Comparison of ENCODE assay signal across 30 cellular contexts in genomic region chr12:48016373-48017020, GRCh38. TPM values are rescaled to one million over a fixed set of nuclear protein-coding genes. Genes with fewer than 3 reads are reported as not detected.
"Had no signal": no experiment of that assay in that cellular context is flagged by ENCODE, and none has a peak within 500 bp of the region (broad histone marks: within the 10 kb centered on the region; RNA-seq: fewer than 3 reads in every experiment).

No MANE protein-coding gene starts in this region.

- H2AFZ ChIP-seq: parathyroid adenoma had no signal

- H3K4me3 ChIP-seq: colonic mucosa, esophagus squamous epithelium, heart right ventricle, lower lobe of right lung, smooth muscle cell, suprapubic skin, transverse colon, upper lobe of right lung, uterus had no signal

- H3K27me3 ChIP-seq: colonic mucosa, uterus had no signal

- FAIRE-seq: islet of Langerhans had no signal

- H3K9me3 ChIP-seq: colonic mucosa, esophagus squamous epithelium, heart right ventricle, lower lobe of right lung, suprapubic skin, transverse colon, upper lobe of right lung, uterus had no signal

- H3K27ac ChIP-seq: colonic mucosa, esophagus squamous epithelium, heart right ventricle, lower lobe of right lung, parathyroid adenoma, suprapubic skin, transverse colon, upper lobe of right lung, uterus had no signal

- H3K4me3 Mint-ChIP-seq: dendritic cell treated with granulocyte-macrophage colony-stimulating factor and Interleukin-4, amounts not matched to agents 40 ng/mL and 50 ng/mL, for 4 days; memory B cell; natural killer cell; stimulated activated naive CD8-positive, alpha-beta T cell treated with anti-CD3 and anti-CD28 coated beads, Interleukin-15, amount 100 ng/mL, for 72 hours had no signal

- ATAC-seq: heart right ventricle; left ventricle myocardium superior; lower lobe of right lung; natural killer cell; sciatic nerve; stimulated activated naive CD8-positive, alpha-beta T cell treated with anti-CD3 and anti-CD28 coated beads, Interleukin-15, amount 100 ng/mL, for 72 hours; upper lobe of right lung had no signal

- H3K4me2 ChIP-seq: smooth muscle cell had no signal

- H3K36me3 ChIP-seq: colonic mucosa, esophagus squamous epithelium, heart right ventricle, lower lobe of right lung, suprapubic skin, transverse colon, upper lobe of right lung, uterus had no signal

- H3K79me2 ChIP-seq: parathyroid adenoma had no signal

- H3K36me3 Mint-ChIP-seq: memory B cell, natural killer cell had no signal

- DNase-seq: colonic mucosa; effector memory CD4-positive, alpha-beta T cell; erythroblast; esophagus squamous epithelium; foreskin melanocyte; glutamatergic neuron; heart right ventricle; hippocampal formation; left colon; left ventricle myocardium superior; lower lobe of right lung; natural killer cell; stimulated activated CD4-positive, alpha-beta T cell treated with anti-CD3 and anti-CD28 coated beads, Interleukin-12 subunit alpha, Interleukin-12 subunit beta, amount 100 ng/mL, for 4 hours; stimulated activated CD4-positive, alpha-beta T cell treated with anti-CD3 and anti-CD28 coated beads, Interleukin-1b, Interleukin-23, amount 100 ng/mL, for 48 hours; stimulated activated CD4-positive, alpha-beta T cell treated with anti-CD3 and anti-CD28 coated beads, Interleukin-4, amount 100 ng/mL, for 1 hour; stimulated activated CD8-positive, alpha-beta memory T cell treated with anti-CD3 and anti-CD28 coated beads, Interleukin-4, amount 100 ng/mL, for 48 hours; stimulated activated naive CD4-positive, alpha-beta T cell; stimulated activated naive CD8-positive, alpha-beta T cell treated with anti-CD3 and anti-CD28 coated beads, Interleukin-15, amount 100 ng/mL, for 72 hours; transverse colon; upper lobe of right lung; uterus had no signal

- H3K4me1 ChIP-seq: colonic mucosa, esophagus squamous epithelium, lower lobe of right lung, suprapubic skin, upper lobe of right lung, uterus had no signal

- H3K27ac Mint-ChIP-seq: dendritic cell treated with granulocyte-macrophage colony-stimulating factor and Interleukin-4, amounts not matched to agents 40 ng/mL and 50 ng/mL, for 4 days; memory B cell; natural killer cell; progenitor cell of endocrine pancreas; stimulated activated naive CD8-positive, alpha-beta T cell treated with anti-CD3 and anti-CD28 coated beads, Interleukin-15, amount 100 ng/mL, for 72 hours had no signal

- H3K9ac ChIP-seq: parathyroid adenoma had no signal

- H3K9me3 Mint-ChIP-seq: dendritic cell treated with granulocyte-macrophage colony-stimulating factor and Interleukin-4, amounts not matched to agents 40 ng/mL and 50 ng/mL, for 4 days; memory B cell; natural killer cell; stimulated activated naive CD8-positive, alpha-beta T cell treated with anti-CD3 and anti-CD28 coated beads, Interleukin-15, amount 100 ng/mL, for 72 hours had no signal

- H3K4me1 Mint-ChIP-seq: memory B cell; natural killer cell; stimulated activated naive CD8-positive, alpha-beta T cell treated with anti-CD3 and anti-CD28 coated beads, Interleukin-15, amount 100 ng/mL, for 72 hours had no signal

RNA-seq across cellular contexts. Expression of gene COL2A1, which starts 12.2 kb away (rescaled TPM):
- total RNA-seq: esophagus squamous epithelium, lower lobe of right lung, mononuclear cell, natural killer cell, sciatic nerve, suprapubic skin, upper lobe of right lung had no signal
